In the genomic region with DNA sequence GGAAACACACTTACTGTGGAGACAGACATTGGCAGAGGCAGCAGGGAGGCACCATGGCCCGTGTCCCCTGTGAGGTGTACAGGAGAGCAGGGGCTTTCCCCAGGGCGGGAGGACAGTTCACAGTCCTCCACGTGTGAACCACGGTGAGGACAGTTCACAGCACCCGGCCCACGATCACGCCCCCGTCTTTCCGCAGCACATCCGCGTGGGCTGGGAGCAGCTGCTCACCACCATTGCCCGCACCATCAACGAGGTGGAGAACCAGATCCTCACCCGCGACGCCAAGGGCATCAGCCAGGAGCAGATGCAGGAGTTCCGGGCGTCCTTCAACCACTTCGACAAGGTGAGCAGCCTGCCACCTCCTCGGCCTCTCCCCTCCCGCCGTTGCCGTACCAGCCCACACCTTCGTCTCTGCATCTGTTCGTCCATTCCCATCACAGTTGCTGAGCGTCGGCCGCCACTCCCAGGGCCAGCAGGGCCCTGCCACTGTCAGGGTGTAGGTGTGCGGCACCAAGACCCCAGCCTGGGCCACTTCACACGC, we compare ENCODE assay signal across 1 cellular context.
TF ChIP-seq lines count a peak whose summit lies in the region.

No MANE protein-coding gene starts in this region.

TF ChIP-seq in GM12878, 131 proteins besides CTCF, POLR2A, EP300 and RAD21:
- TF ChIP-seq ZZZ3 (IDR thresholded peaks at IDR 0.05; ENCODE audit: control insufficient read depth, insufficient read length, low read depth) = no peak
- TF ChIP-seq, protein P1, sequence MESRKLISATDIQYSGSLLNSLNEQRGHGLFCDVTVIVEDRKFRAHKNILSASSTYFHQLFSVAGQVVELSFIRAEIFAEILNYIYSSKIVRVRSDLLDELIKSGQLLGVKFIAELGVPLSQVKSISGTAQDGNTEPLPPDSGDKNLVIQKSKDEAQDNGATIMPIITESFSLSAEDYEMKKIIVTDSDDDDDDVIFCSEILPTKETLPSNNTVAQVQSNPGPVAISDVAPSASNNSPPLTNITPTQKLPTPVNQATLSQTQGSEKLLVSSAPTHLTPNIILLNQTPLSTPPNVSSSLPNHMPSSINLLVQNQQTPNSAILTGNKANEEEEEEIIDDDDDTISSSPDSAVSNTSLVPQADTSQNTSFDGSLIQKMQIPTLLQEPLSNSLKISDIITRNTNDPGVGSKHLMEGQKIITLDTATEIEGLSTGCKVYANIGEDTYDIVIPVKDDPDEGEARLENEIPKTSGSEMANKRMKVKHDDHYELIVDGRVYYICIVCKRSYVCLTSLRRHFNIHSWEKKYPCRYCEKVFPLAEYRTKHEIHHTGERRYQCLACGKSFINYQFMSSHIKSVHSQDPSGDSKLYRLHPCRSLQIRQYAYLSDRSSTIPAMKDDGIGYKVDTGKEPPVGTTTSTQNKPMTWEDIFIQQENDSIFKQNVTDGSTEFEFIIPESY (IDR thresholded peaks at IDR 0.05) = 0 out of 2 replicates have a peak, but pooled peaks have one; percentile 76
TF ChIP-seq in GM12878: peak in this region for 1.
